Comparison of ENCODE assay signal across 23 cellular contexts in the genomic region with DNA sequence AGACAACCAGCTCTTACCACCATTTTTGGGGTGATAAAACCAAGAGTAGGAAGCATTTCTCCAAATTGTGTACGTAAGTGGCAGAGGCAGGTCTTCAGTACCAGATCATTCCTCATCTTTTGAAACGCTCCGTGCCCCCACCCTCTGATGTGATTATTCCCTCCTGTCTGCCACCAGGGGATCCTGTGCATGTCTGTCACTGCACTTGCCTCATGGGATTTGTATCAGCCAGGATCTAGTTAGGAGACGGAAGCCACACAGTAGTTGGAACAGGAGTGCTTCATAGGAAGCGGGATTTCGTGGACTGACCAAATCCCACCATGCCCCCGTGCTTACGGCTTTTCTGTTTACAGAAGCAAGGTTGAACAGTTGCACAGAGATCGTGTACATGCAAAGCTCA.
"Had no signal": no experiment of that assay in that cellular context is flagged by ENCODE, and none has a peak within 500 bp of the region (broad histone marks: within the 10 kb centered on the region; RNA-seq: fewer than 3 reads in every experiment).

No MANE protein-coding gene starts in this region.

- H3K27ac ChIP-seq: esophagus muscularis mucosa, foreskin keratinocyte, gastroesophageal sphincter, heart left ventricle, hepatocyte, pancreas, suprapubic skin, transverse colon, vagina had no signal

- H3K36me3 ChIP-seq: esophagus muscularis mucosa, gastroesophageal sphincter, heart left ventricle, pancreas, suprapubic skin, transverse colon, vagina had no signal

- DNase-seq: dermis blood vessel endothelial cell; effector memory CD4-positive, alpha-beta T cell; foreskin keratinocyte; heart left ventricle; kidney; natural killer cell; pancreas; stimulated activated CD4-positive, alpha-beta T cell treated with anti-CD3 and anti-CD28 coated beads, Interleukin-12 subunit alpha, Interleukin-12 subunit beta, amount 100 ng/mL, for 4 hours; stimulated activated CD4-positive, alpha-beta T cell treated with anti-CD3 and anti-CD28 coated beads, Interleukin-1b, Interleukin-23, amount 100 ng/mL, for 48 hours; stimulated activated CD4-positive, alpha-beta T cell treated with anti-CD3 and anti-CD28 coated beads, Interleukin-4, amount 100 ng/mL, for 1 hour; stimulated activated CD8-positive, alpha-beta memory T cell treated with anti-CD3 and anti-CD28 coated beads, Interleukin-4, amount 100 ng/mL, for 48 hours; stimulated activated naive CD4-positive, alpha-beta T cell; stimulated activated naive CD8-positive, alpha-beta T cell treated with anti-CD3 and anti-CD28 coated beads, Interleukin-15, amount 100 ng/mL, for 72 hours; transverse colon had no signal

- H3K4me3 ChIP-seq: esophagus muscularis mucosa, gastroesophageal sphincter, heart left ventricle, hepatocyte, lung, pancreas, smooth muscle cell, suprapubic skin, transverse colon, vagina had no signal

- H3K9me3 ChIP-seq: gastroesophageal sphincter, heart left ventricle, pancreas, suprapubic skin, transverse colon, vagina had no signal

- ATAC-seq: foreskin keratinocyte; heart left ventricle; left lobe of liver; natural killer cell; pancreas; sciatic nerve; stimulated activated naive CD8-positive, alpha-beta T cell treated with anti-CD3 and anti-CD28 coated beads, Interleukin-15, amount 100 ng/mL, for 72 hours had no signal

- H3K4me1 ChIP-seq: esophagus muscularis mucosa, gastroesophageal sphincter, heart left ventricle, pancreas, suprapubic skin, transverse colon, vagina had no signal

- H3K27me3 ChIP-seq: esophagus muscularis mucosa, foreskin keratinocyte, gastroesophageal sphincter, hepatocyte, pancreas, suprapubic skin, transverse colon, vagina had no signal
